1 cellular context compared by ENCODE assay signal in genomic region chr16:69904495-69905170, GRCh38.
TF ChIP-seq lines count a peak whose summit lies in the region.

No MANE protein-coding gene starts in this region.

TF ChIP-seq in GM12878, 131 proteins besides CTCF, POLR2A, EP300 and RAD21:
- TF ChIP-seq CHD2 (IDR thresholded peaks at IDR 0.05; ENCODE audit: borderline replicate concordance, low read depth, low read length) (no peak), FOS (IDR thresholded peaks at IDR 0.05; ENCODE audit: borderline replicate concordance, extremely low read depth, insufficient read length) (no peak), LARP7 (IDR thresholded peaks at IDR 0.05) (no peak), PAX5 (IDR thresholded peaks at IDR 0.05; ENCODE audit: borderline replicate concordance, low read depth, low read length) (no peak), RFX5 (IDR thresholded peaks at IDR 0.05; ENCODE audit: low read depth, low read length) (no peak), TBL1XR1 (IDR thresholded peaks at IDR 0.05; ENCODE audit: low read depth, low read length) (no peak), SRF (IDR thresholded peaks at IDR 0.05; ENCODE audit: low read depth in 2 of 2, low read length in 2 of 2) (peak; percentile 34 to 42; a peak in 3 of 4 replicates)
TF ChIP-seq in GM12878: peak in this region for 1.
